Comparison of ENCODE assay signal across 8 cellular contexts in genomic region chr14:103679351-103679750, GRCh38. TPM values are rescaled to one million over a fixed set of nuclear protein-coding genes. Genes with fewer than 3 reads are reported as not detected.
DNase-seq lines count a peak whose midpoint lies in the region; ATAC-seq and TF ChIP-seq lines count a peak whose summit lies in the region.

No MANE protein-coding gene starts in this region.

- H3K27me3 Mint-ChIP-seq in WTC11 (ENCODE audit: low read depth) = no peaks in the 10 kb centered on the region
- H3K27me3 Mint-ChIP-seq in neural crest cell (ENCODE audit: low read depth) = no peaks in the 10 kb centered on the region

- no peaks in the 10 kb centered on the region for H3K27me3 ChIP-seq in HL-60 (ENCODE audit: insufficient read depth, poor library complexity, severe bottlenecking)
- no peaks in the 10 kb centered on the region for H3K27me3 ChIP-seq in effector memory CD4-positive, alpha-beta T cell (replicated peaks; ENCODE audit: control insufficient read depth, insufficient read depth, low read length, poor library complexity, severe bottlenecking)

- H3K27ac Mint-ChIP-seq in WTC11 = no peak overlapping the region; the same call in 1 of the 2 replicates
- peak overlapping the region; percentile 37 for H3K27ac Mint-ChIP-seq in neural crest cell (ENCODE audit: unreplicated experiment)

- H3K36me3 Mint-ChIP-seq in WTC11 (peaks cover 59% of the 10 kb centered on the region), neural crest cell (ENCODE audit: low read depth) (peaks cover 8% of the 10 kb centered on the region)

- CTCF ChIA-PET in WTC11 (lab: Charles Lee) = interaction anchor here (0.6 to 1.1 kb wide), 10 partner anchors 11 to 210 kb away, joined by 3 to 6 read pairs (median 3); no protein-coding TSS in a partner anchor

- H3K4me1 Mint-ChIP-seq in WTC11 = no peaks in the 10 kb centered on the region
- H3K4me1 Mint-ChIP-seq in neural crest cell = no peaks in the 10 kb centered on the region

- H3K4me3 ChIP-seq in HL-60 (replicated peaks; ENCODE audit: insufficient read depth, low read length) = no peak overlapping the region
- no peak overlapping the region for H3K4me3 ChIP-seq in effector memory CD4-positive, alpha-beta T cell (ENCODE audit: insufficient read depth, low read depth, low read length, poor library complexity, severe bottlenecking)

- H3K9me3 ChIP-seq in effector memory CD4-positive, alpha-beta T cell (ENCODE audit: control insufficient read depth, low read length) = no peaks in the 10 kb centered on the region

- TF ChIP-seq CTCF in HL-60 (IDR thresholded peaks at IDR 0.05; ENCODE audit: insufficient read depth, low read length) (peak; percentile 79), WTC11 (IDR thresholded peaks at IDR 0.05) (no peak), neural crest cell (conservative IDR thresholded peaks at IDR 0.05) (peak; percentile 49)

- ATAC-seq in WTC11 (peak; percentile 95), HG02870 (IDR thresholded peaks at IDR 0.05; ENCODE audit: unreplicated experiment) (no peak)

- H3K4me1 ChIP-seq in effector memory CD4-positive, alpha-beta T cell (ENCODE audit: control insufficient read depth, insufficient read depth, low read length, poor library complexity, severe bottlenecking) = no peaks in the 10 kb centered on the region

- H3K4me3 Mint-ChIP-seq in WTC11 (no peak overlapping the region), neural crest cell (no peak overlapping the region)

- H3K9me3 Mint-ChIP-seq in WTC11 (no peaks in the 10 kb centered on the region), neural crest cell (no peaks in the 10 kb centered on the region)

- DNase-seq in SIG-M5 treated with dmso at 0.1 percent for 504 hours (lab: John Stamatoyannopoulos, UW; ENCODE audit: unreplicated experiment) = peak; percentile 56
- DNase-seq in SIG-M5 (lab: John Stamatoyannopoulos, UW) = no peak
- peak; percentile 46 to 80 for DNase-seq in HL-60 (ENCODE audit: low read depth in 1 of 2, low spot score in 1 of 2)
- DNase-seq in WTC11 (ENCODE audit: low spot score) = peak; percentile 61
- DNase-seq in effector CD8-positive, alpha-beta T cell (lab: John Stamatoyannopoulos, UW) = peak; percentile 4
- no peak for DNase-seq in neural crest cell (ENCODE audit: low read depth, low spot score)
- DNase-seq in effector memory CD4-positive, alpha-beta T cell = no peak

- H3K36me3 ChIP-seq in effector memory CD4-positive, alpha-beta T cell (ENCODE audit: control insufficient read depth, insufficient read depth, low read length) = peaks cover 82% of the 10 kb centered on the region

- POLR2A ChIA-PET in WTC11 (lab: Charles Lee) = no interaction called here

- H3K27ac ChIP-seq in HL-60 (replicated peaks) = no peak overlapping the region
- no peak overlapping the region for H3K27ac ChIP-seq in effector memory CD4-positive, alpha-beta T cell (ENCODE audit: insufficient read depth, low read length, poor library complexity, severe bottlenecking)

TF ChIP-seq in WTC11, 78 proteins besides CTCF, POLR2A, EP300 and RAD21:
- TF ChIP-seq ARID4B (CRISPR knock-in tag; IDR thresholded peaks at IDR 0.05; ENCODE audit: borderline replicate concordance) (no peak), USF1 (CRISPR knock-in tag; IDR thresholded peaks at IDR 0.05) (peak; percentile 38; the same call in 1 of the 2 replicates), USF2 (CRISPR knock-in tag; IDR thresholded peaks at IDR 0.05) (peak; percentile 50; the same call in 1 of the 2 replicates), MAX (CRISPR knock-in tag; IDR thresholded peaks at IDR 0.05) (0 out of 2 replicates have a peak, but pooled peaks have one; percentile 27)
TF ChIP-seq in WTC11: peak in this region for 3.

RNA-seq across cellular contexts. Expression of gene XRCC3, which starts 35.9 kb away (rescaled TPM):
- 46.7 to 51.4 TPM (median 50.5 TPM) in 3 replicates for total RNA-seq in WTC11 (2021)
- total RNA-seq in neural crest cell = 50.8 and 53.6 TPM in 2 replicates

RNA-seq across cellular contexts. Expression of gene ZFYVE21, which starts 36.3 kb away (rescaled TPM):
- total RNA-seq in WTC11 (2021) (59.7 to 69.2 TPM (median 65.1 TPM) in 3 replicates), neural crest cell (42.0 and 44.0 TPM in 2 replicates)

RNA-seq across cellular contexts. Expression of gene KLC1, which starts 50.3 kb away (rescaled TPM):
- total RNA-seq in WTC11 (2021) (134 to 171 TPM (median 147 TPM) in 3 replicates), neural crest cell (173 and 180 TPM in 2 replicates)

Comparison
In these comparisons a context has a peak if more than half of its experiments do, and no peak if none do; other contexts are left out.
1. DNase-seq: peak in SIG-M5 treated with dmso at 0.1 percent for 504 hours (single experiment), HL-60 (2 of 2), WTC11 (single experiment) and effector CD8-positive, alpha-beta T cell (single experiment); none in SIG-M5 (single experiment), neural crest cell (single experiment) and effector memory CD4-positive, alpha-beta T cell (0 of 3).